In the genomic region with DNA sequence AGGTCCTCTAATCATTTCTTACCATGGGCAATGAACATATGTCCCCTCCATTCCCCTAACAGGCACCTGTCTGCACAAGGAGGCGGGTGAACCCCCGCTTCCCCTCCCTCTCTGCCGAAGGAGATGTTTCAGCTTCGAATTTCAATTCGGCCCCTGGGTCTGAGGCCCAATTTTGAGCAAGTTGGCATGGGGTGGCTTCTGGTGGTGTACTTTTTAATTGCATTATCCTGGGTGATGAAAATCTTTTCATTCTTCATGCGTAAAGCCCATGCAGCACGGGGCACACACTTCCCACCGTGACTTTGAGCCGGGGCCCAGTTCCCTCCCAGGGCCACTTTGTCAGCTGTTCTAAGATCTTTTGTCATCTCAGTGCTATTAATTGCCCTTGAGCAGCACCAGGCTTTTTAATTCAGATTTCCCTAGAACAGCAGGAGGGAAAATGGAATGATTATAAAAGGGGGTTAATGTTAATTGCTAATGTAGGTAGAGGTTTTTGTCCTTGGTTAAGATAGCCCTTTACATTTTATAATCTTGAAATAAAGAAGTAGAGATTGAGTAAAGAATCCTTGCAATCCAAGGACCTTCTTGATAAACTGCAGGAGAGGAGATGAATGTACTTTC, we compare ENCODE assay signal across 21 cellular contexts.
"Had no signal": no experiment of that assay in that cellular context is flagged by ENCODE, and none has a peak within 500 bp of the region (broad histone marks: within the 10 kb centered on the region; RNA-seq: fewer than 3 reads in every experiment).

No MANE protein-coding gene starts in this region.

- DNase-seq: activated CD4-positive, alpha-beta memory T cell treated with anti-CD3 and anti-CD28 coated beads, Interleukin-2, amount 10 ng/mL, durations not matched to agents 7 days and 5 days; activated CD4-positive, alpha-beta T cell treated with anti-CD3 and anti-CD28 coated beads for 1 hour; activated CD4-positive, alpha-beta T cell treated with anti-CD3 and anti-CD28 coated beads, Interleukin-2, amount 10 ng/mL, durations not matched to agents 7 days and 5 days; activated CD8-positive, alpha-beta memory T cell treated with anti-CD3 and anti-CD28 coated beads, Interleukin-2, amount 50 U/mL, for 48 hours; activated naive CD8-positive, alpha-beta T cell treated with anti-CD3 and anti-CD28 coated beads, Interleukin-2, amount 50 U/mL, for 24 hours; activated T-cell treated with anti-CD3 and anti-CD28 coated beads, Interleukin-2, amount 50 U/mL, for 4 hours; central memory CD4-positive, alpha-beta T cell; foreskin keratinocyte; heart left ventricle; hypothalamus; left ventricle myocardium inferior; mucosa of descending colon; right lobe of liver; stimulated activated CD4-positive, alpha-beta T cell treated with anti-CD3 and anti-CD28 coated beads, Interleukin-12 subunit alpha, Interleukin-12 subunit beta, amount 100 ng/mL, for 4 hours; stimulated activated CD4-positive, alpha-beta T cell treated with anti-CD3 and anti-CD28 coated beads, Interleukin-4, amount 100 ng/mL, for 24 hours; T1000; trophoblast cell had no signal

- H3K27ac ChIP-seq: breast epithelium, foreskin keratinocyte, heart left ventricle, left ventricle myocardium inferior, neutrophil, right lobe of liver, thoracic aorta had no signal

- H3K4me3 ChIP-seq: breast epithelium, heart left ventricle, left ventricle myocardium inferior, lung, mucosa of descending colon, right lobe of liver, thoracic aorta had no signal

- H3K36me3 ChIP-seq: breast epithelium, heart left ventricle, left ventricle myocardium inferior, neutrophil, right lobe of liver, thoracic aorta had no signal

- H3K4me1 ChIP-seq: breast epithelium, right lobe of liver had no signal

- H3K9me3 ChIP-seq: breast epithelium, heart left ventricle, left ventricle myocardium inferior, mucosa of descending colon, neutrophil, right lobe of liver, thoracic aorta had no signal

- H3K27me3 ChIP-seq: breast epithelium, heart left ventricle, neutrophil, right lobe of liver had no signal
